In the genomic region with DNA sequence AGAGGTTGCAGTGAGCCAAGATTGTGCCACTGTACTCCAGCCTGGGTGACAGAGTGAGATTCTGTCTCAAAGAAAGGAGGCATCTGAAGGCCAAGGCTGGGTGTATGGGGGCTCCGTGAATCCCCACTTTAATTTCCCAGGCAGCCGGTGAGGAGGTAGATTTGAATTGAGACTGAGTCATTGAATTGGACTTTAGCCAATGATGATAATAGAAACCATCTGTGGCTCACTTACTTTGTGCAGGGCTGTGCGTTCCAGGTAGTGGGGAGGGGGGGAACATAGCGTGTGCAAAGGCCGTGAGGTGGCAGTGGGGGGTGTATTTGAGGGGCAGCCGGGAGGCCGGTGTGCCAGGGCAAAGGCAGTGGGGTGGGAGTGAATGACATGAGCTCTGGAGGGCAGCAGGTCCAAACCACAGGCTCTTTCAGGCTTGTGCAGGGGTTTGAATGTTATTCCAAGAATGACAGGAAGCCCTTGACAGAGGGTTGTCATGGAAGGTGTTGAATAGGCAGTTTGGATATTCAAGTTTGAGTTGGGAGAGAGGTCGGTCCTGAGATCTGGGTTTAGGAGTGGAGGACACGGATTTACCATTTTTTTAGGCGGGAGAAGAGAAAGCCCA, we compare ENCODE assay signal across 2 cellular contexts.
A peak's percentile ranks its signal among the peaks of the same experiment; 100 is the strongest.
TF ChIP-seq lines count a peak whose summit lies in the region.

No MANE protein-coding gene starts in this region.

TF ChIP-seq in A549, 52 proteins besides CTCF, POLR2A, EP300 and RAD21 (continued from another document):
- TF ChIP-seq, protein P1, sequence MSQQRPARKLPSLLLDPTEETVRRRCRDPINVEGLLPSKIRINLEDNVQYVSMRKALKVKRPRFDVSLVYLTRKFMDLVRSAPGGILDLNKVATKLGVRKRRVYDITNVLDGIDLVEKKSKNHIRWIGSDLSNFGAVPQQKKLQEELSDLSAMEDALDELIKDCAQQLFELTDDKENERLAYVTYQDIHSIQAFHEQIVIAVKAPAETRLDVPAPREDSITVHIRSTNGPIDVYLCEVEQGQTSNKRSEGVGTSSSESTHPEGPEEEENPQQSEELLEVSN (IDR thresholded peaks at IDR 0.05; ENCODE audit: borderline replicate concordance, low read depth), result no peak
- TF ChIP-seq ZSCAN20 (CRISPR knock-in tag; IDR thresholded peaks at IDR 0.05), result no peak
- TF ChIP-seq ZC3H11A (IDR thresholded peaks at IDR 0.05), result no peak
- TF ChIP-seq CEBPB (IDR thresholded peaks at IDR 0.05), result no peak
- no peak for TF ChIP-seq SMC3 (IDR thresholded peaks at IDR 0.05)
- no peak for TF ChIP-seq HOXB5 (CRISPR knock-in tag; IDR thresholded peaks at IDR 0.05)
- TF ChIP-seq CBX8 (IDR thresholded peaks at IDR 0.05), result no peak
- no peak for TF ChIP-seq GATA3 (IDR thresholded peaks at IDR 0.05; ENCODE audit: borderline replicate concordance)
- TF ChIP-seq RARB (CRISPR knock-in tag; IDR thresholded peaks at IDR 0.05), result no peak
- TF ChIP-seq, protein P2, sequence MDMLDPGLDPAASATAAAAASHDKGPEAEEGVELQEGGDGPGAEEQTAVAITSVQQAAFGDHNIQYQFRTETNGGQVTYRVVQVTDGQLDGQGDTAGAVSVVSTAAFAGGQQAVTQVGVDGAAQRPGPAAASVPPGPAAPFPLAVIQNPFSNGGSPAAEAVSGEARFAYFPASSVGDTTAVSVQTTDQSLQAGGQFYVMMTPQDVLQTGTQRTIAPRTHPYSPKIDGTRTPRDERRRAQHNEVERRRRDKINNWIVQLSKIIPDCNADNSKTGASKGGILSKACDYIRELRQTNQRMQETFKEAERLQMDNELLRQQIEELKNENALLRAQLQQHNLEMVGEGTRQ (IDR thresholded peaks at IDR 0.05), result no peak

TF ChIP-seq in SK-N-SH treated with all-trans-retinoic acid at 6 μM for 48 hours, 23 proteins besides CTCF, POLR2A, EP300 and RAD21 (continued from another document):
- TF ChIP-seq, protein P3, sequence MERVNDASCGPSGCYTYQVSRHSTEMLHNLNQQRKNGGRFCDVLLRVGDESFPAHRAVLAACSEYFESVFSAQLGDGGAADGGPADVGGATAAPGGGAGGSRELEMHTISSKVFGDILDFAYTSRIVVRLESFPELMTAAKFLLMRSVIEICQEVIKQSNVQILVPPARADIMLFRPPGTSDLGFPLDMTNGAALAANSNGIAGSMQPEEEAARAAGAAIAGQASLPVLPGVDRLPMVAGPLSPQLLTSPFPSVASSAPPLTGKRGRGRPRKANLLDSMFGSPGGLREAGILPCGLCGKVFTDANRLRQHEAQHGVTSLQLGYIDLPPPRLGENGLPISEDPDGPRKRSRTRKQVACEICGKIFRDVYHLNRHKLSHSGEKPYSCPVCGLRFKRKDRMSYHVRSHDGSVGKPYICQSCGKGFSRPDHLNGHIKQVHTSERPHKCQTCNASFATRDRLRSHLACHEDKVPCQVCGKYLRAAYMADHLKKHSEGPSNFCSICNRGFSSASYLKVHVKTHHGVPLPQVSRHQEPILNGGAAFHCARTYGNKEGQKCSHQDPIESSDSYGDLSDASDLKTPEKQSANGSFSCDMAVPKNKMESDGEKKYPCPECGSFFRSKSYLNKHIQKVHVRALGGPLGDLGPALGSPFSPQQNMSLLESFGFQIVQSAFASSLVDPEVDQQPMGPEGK (CRISPR knock-in tag; IDR thresholded peaks at IDR 0.05; ENCODE audit: borderline replicate concordance), result peak; percentile 58; the same call in 1 of the 2 replicates
- TF ChIP-seq TCF4 (CRISPR knock-in tag; IDR thresholded peaks at IDR 0.05; ENCODE audit: borderline replicate concordance) (peak; percentile 76), ISL1 (CRISPR knock-in tag; IDR thresholded peaks at IDR 0.05) (no peak)
TF ChIP-seq in SK-N-SH treated with all-trans-retinoic acid at 6 μM for 48 hours: peak in this region for 2.
